Comparison of ENCODE assay signal across 8 cellular contexts in the genomic region with DNA sequence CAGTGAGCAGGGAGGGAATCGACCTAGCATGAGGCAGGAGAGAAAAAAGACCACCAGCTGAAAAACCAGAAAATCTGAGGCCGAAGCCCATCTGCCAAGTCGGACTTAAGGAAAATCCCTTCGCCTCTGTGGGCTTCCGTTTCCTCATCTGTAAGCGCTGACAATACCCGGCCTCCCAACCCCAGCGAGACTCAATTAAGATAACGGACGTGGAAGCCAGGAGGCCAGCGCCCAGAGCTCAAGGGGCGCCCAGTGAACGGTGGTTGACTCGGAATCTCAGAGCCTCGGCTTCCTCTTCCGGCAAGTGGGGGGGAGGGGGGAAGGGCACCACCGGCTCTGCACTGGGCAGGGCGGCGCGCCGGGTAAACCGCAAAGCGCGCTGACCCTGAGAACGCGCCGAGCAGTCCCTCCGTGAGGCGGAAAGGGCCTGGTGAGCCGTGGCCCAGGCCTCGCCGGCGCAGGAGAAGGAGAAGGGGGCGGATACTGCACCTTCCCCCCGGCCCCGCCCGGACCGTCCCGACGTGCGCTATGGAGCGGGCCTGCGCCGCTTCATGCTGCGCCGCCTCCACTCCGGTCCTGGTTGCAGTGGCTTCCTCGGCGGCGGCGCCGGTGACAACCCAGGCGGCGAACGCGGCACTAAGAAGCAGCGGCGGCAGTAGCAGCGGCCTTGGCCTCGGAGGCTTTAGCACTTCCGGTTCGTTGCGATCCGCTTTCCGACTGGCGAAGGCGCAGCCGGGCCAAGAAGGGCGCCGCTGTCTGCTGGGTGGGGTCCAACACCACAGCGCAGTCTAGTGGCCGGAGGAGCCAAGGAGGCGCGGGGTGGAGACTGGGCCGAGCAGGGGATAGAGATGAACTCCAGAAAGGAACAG. TPM values are rescaled to one million over a fixed set of nuclear protein-coding genes. Genes with fewer than 3 reads are reported as not detected.
DNase-seq lines count a peak whose midpoint lies in the region; ATAC-seq lines count a peak whose summit lies in the region.

A gene (minus strand): TSS at position 693 of the 869 bp plus-strand sequence. CDS start 5,136 bp downstream, outside the sequence.

- H3K27ac Mint-ChIP-seq in effector memory CD8-positive, alpha-beta T cell, result peak within 1 kb of the TSS; percentile 89 to 94
- H3K27ac Mint-ChIP-seq in memory B cell, result peak within 1 kb of the TSS; percentile 91

- POLR2A ChIA-PET in activated CD8-positive, alpha-beta memory T cell treated with anti-CD3 and anti-CD28 coated beads for 36 hours (lab: Charles Lee), result interaction anchor here (0.6 to 1.0 kb wide), 16 partner anchors 8 to 1804 kb away, joined by 3 to 9 read pairs (median 4); a partner anchor contains a TSS

- no peaks in the 10 kb centered on the region for H3K9me3 Mint-ChIP-seq in effector memory CD8-positive, alpha-beta T cell
- no peaks in the 10 kb centered on the region for H3K9me3 Mint-ChIP-seq in memory B cell

- H3K36me3 Mint-ChIP-seq in effector memory CD8-positive, alpha-beta T cell (ENCODE audit: insufficient read depth), result peaks cover 28% of the 10 kb centered on the region
- peaks cover 2% of the 10 kb centered on the region for H3K36me3 Mint-ChIP-seq in memory B cell

- no peaks in the 10 kb centered on the region for H3K27me3 Mint-ChIP-seq in effector memory CD8-positive, alpha-beta T cell
- no peaks in the 10 kb centered on the region for H3K27me3 Mint-ChIP-seq in memory B cell

- peak within 1 kb of the TSS; percentile 84 to 89 for H3K4me3 Mint-ChIP-seq in effector memory CD8-positive, alpha-beta T cell
- peak within 1 kb of the TSS; percentile 90 for H3K4me3 Mint-ChIP-seq in memory B cell

- peak; percentile 93 for DNase-seq in COLO668 (lab: John Stamatoyannopoulos, UW; ENCODE audit: unreplicated experiment)
- DNase-seq in HS-5 (ENCODE audit: low read depth), result peak; percentile 67
- peak; percentile 92 for DNase-seq in NK-92 treated with Interleukin-12 subunit alpha and Interleukin-12 subunit beta, amount 100 ng/mL, for 24 hours (lab: John Stamatoyannopoulos, UW)
- peak; percentile 93 to 97 (median 95) for DNase-seq in effector memory CD8-positive, alpha-beta T cell
- peak; percentile 93 to 96 for DNase-seq in memory B cell (ENCODE audit: low spot score in 2 of 2)
- DNase-seq in stimulated activated CD8-positive, alpha-beta memory T cell treated with anti-CD3 and anti-CD28 coated beads, Interleukin-12 subunit alpha, Interleukin-12 subunit beta, amount 100 ng/mL, for 4 hours (ENCODE audit: low read depth), result peak; percentile 90

- peaks cover 22 to 23% of the 10 kb centered on the region in 2 donors for H3K4me1 Mint-ChIP-seq in effector memory CD8-positive, alpha-beta T cell (ENCODE audit: low read depth in 2 of 2)
- H3K4me1 Mint-ChIP-seq in memory B cell, result peaks cover 10% of the 10 kb centered on the region

- ATAC-seq in GM19467 (IDR thresholded peaks at IDR 0.05; ENCODE audit: unreplicated experiment) (peak; percentile 85), memory B cell (ENCODE audit: low read depth) (peak; percentile 87)
- peak; percentile 81 for ATAC-seq in effector memory CD8-positive, alpha-beta T cell (replicated peaks)

- CTCF ChIA-PET in activated CD8-positive, alpha-beta memory T cell treated with anti-CD3 and anti-CD28 coated beads for 36 hours (lab: Charles Lee), result interaction anchor here (0.6 to 1.1 kb wide), 9 partner anchors 10 to 1445 kb away, joined by 3 to 5 read pairs (median 3); a partner anchor contains a TSS

RNA-seq across cellular contexts. Expression of the gene that starts here (rescaled TPM):
- 10 to 100 TPM; 29.5 to 29.8 TPM for total RNA-seq in activated CD8-positive, alpha-beta memory T cell treated with anti-CD3 and anti-CD28 coated beads for 36 hours

Comparison
In these comparisons a context has a peak if more than half of its experiments do, and no peak if none do; other contexts are left out.
1. Peak in every context shown above with its lines: DNase-seq and ATAC-seq.